ENCODE assay signal across 27 cellular contexts in genomic region chr3:4326868-4327267, GRCh38. TPM values are rescaled to one million over a fixed set of nuclear protein-coding genes. Genes with fewer than 3 reads are reported as not detected.
DNase-seq lines count a peak whose midpoint lies in the region; ATAC-seq, FAIRE-seq and TF ChIP-seq lines count a peak whose summit lies in the region.
"Had no signal": no experiment of that assay in that cellular context is flagged by ENCODE, and none has a peak within 500 bp of the region (broad histone marks: within the 10 kb centered on the region; RNA-seq: fewer than 3 reads in every experiment).

No MANE protein-coding gene starts in this region.

- intact Hi-C loops in breast epithelium (cut with DNase I; ENCODE audit: low total_unique reads) (no loop called here), MCF 10A (cut with micrococcal nuclease) (no loop called here), K562 (cut with micrococcal nuclease) (no loop called here), tibial artery (cut with DNase I; ENCODE audit: low total_unique reads) (no loop called here), esophagus muscularis mucosa (cut with DNase I) (no loop called here)
- intact Hi-C loops in activated CD4-positive, alpha-beta T cell treated with anti-CD3 and anti-CD28 coated beads for 36 hours (cut with DNase I, micrococcal nuclease): no loop called here

- TF ChIP-seq RAD21 in K562 (CRISPR knock-in tag; conservative IDR thresholded peaks at IDR 0.05 in 1 of 2, IDR thresholded peaks at IDR 0.05 in 1 of 2): no peak

- no peaks in the 10 kb centered on the region for H3K27me3 Mint-ChIP-seq in MCF 10A (ENCODE audit: insufficient read depth, unreplicated experiment)
- no peaks in the 10 kb centered on the region for H3K27me3 Mint-ChIP-seq in activated CD4-positive, alpha-beta T cell treated with anti-CD3 and anti-CD28 coated beads for 36 hours
- H3K27me3 Mint-ChIP-seq: CD4-positive, alpha-beta memory T cell; CD4-positive, CD25-positive, alpha-beta regulatory T cell; CD8-positive, alpha-beta memory T cell had no signal

- no peak overlapping the region for H3K4me3 ChIP-seq in breast epithelium
- H3K4me3 ChIP-seq in K562: no peak overlapping the region
- H3K4me3 ChIP-seq in tibial artery: no peak overlapping the region
- H3K4me3 ChIP-seq in esophagus muscularis mucosa: no peak overlapping the region
- H3K4me3 ChIP-seq: A549, BLaER1, GM12878 had no signal

- CTCF ChIA-PET in MCF 10A (lab: Yijun Ruan, JAX): interaction anchor here (0.7 to 2.9 kb wide), 6 partner anchors 11 to 1127 kb away, joined by 3 to 16 read pairs (median 6); no protein-coding TSS in a partner anchor
- CTCF ChIA-PET in K562 (lab: Yijun Ruan, JAX; ENCODE audit: low intra/inter-chr PET ratio): no interaction called here
- CTCF ChIA-PET in activated CD4-positive, alpha-beta T cell treated with anti-CD3 and anti-CD28 coated beads for 36 hours (lab: Charles Lee): interaction anchor here (0.6 to 1.2 kb wide), 3 partner anchors 11 to 16 kb away, joined by 3 to 8 read pairs (median 4); no protein-coding TSS in a partner anchor

- H3K27me3 ChIP-seq in breast epithelium: no peaks in the 10 kb centered on the region
- H3K27me3 ChIP-seq in K562 (ENCODE audit: control insufficient read depth in 2 of 2, insufficient read depth in 2 of 2, low read length in 2 of 2): no peaks in the 10 kb centered on the region
- no peaks in the 10 kb centered on the region for H3K27me3 ChIP-seq in tibial artery
- H3K27me3 ChIP-seq in esophagus muscularis mucosa: no peaks in the 10 kb centered on the region
- H3K27me3 ChIP-seq: BE2C, BLaER1 had no signal

- POLR2A ChIA-PET in MCF 10A (lab: Yijun Ruan, JAX) (interaction anchor here (1.3 kb wide), 1 partner anchor 167 kb away, joined by 3 read pairs; the partner anchor contains the start of gene ITPR1), K562 (lab: Yijun Ruan, JAX) (no interaction called here)
- POLR2A ChIA-PET in activated CD4-positive, alpha-beta T cell treated with anti-CD3 and anti-CD28 coated beads for 36 hours (lab: Charles Lee): interaction anchor here (0.6 kb wide), 1 partner anchor 969 kb away, joined by 3 read pairs; no protein-coding TSS in a partner anchor

- H3K36me3 Mint-ChIP-seq in MCF 10A (ENCODE audit: insufficient read depth, unreplicated experiment): no peaks in the 10 kb centered on the region
- H3K36me3 Mint-ChIP-seq in activated CD4-positive, alpha-beta T cell treated with anti-CD3 and anti-CD28 coated beads for 36 hours (ENCODE audit: low read depth): peaks cover 13% of the 10 kb centered on the region

- FAIRE-seq in K562 (lab: Jason Lieb, UNC): no peak
- FAIRE-seq: A549, GM12878, GM12892, GM18507 had no signal

- H3K4me2 ChIP-seq in K562 (ENCODE audit: insufficient read depth, low read length): no peak overlapping the region
- H3K4me2 ChIP-seq: A549, BLaER1 had no signal

- H3K4me3 Mint-ChIP-seq in MCF 10A (ENCODE audit: unreplicated experiment): no peak overlapping the region
- H3K4me3 Mint-ChIP-seq in activated CD4-positive, alpha-beta T cell treated with anti-CD3 and anti-CD28 coated beads for 36 hours: no peak overlapping the region
- H3K4me3 Mint-ChIP-seq: CD14-positive monocyte; CD4-positive, alpha-beta memory T cell; CD4-positive, CD25-positive, alpha-beta regulatory T cell had no signal

- no peak overlapping the region for H3K27ac Mint-ChIP-seq in MCF 10A (ENCODE audit: low read depth, unreplicated experiment)
- H3K27ac Mint-ChIP-seq in activated CD4-positive, alpha-beta T cell treated with anti-CD3 and anti-CD28 coated beads for 36 hours: no peak overlapping the region
- H3K27ac Mint-ChIP-seq: CD14-positive monocyte; CD4-positive, alpha-beta memory T cell; CD8-positive, alpha-beta memory T cell had no signal

- peaks cover 11% of the 10 kb centered on the region for H3K9me3 Mint-ChIP-seq in MCF 10A (ENCODE audit: unreplicated experiment)
- peaks cover 16% of the 10 kb centered on the region for H3K9me3 Mint-ChIP-seq in activated CD4-positive, alpha-beta T cell treated with anti-CD3 and anti-CD28 coated beads for 36 hours (ENCODE audit: low read depth)

- no TSS peak for BruUV-seq in MCF 10A (replicated peaks; lab: Mats Ljungman, UMichigan)
- no TSS peak for BruUV-seq in K562 (replicated peaks; lab: Mats Ljungman, UMichigan)

- H3K9me3 ChIP-seq in breast epithelium: peaks cover 0 to 19% of the 10 kb centered on the region in 2 donors
- H3K9me3 ChIP-seq in K562 (replicated peaks; ENCODE audit: control insufficient read depth, insufficient read depth, low read depth, low read length): no peaks in the 10 kb centered on the region; the same call in 1 of the 2 replicates
- H3K9me3 ChIP-seq in tibial artery: no peaks in the 10 kb centered on the region
- H3K9me3 ChIP-seq in esophagus muscularis mucosa: no peaks in the 10 kb centered on the region
- H3K9me3 ChIP-seq: A549, BE2C had no signal

- H4K20me1 ChIP-seq in K562 (replicated peaks; ENCODE audit: control insufficient read depth, insufficient read depth, low read length): no peaks in the 10 kb centered on the region
- H4K20me1 ChIP-seq: BLaER1 had no signal

- H3K27ac ChIP-seq in breast epithelium (peak overlapping the region; percentile 57 to 69), K562 (ENCODE audit: extremely low read depth, low read depth, low read length) (no peak overlapping the region), tibial artery (peak overlapping the region; percentile 39 to 45), esophagus muscularis mucosa (replicated peaks in 1 of 4) (no peak overlapping the region)
- H3K27ac ChIP-seq: 22Rv1, A549, BLaER1 had no signal

- H3K9ac ChIP-seq in K562 (ENCODE audit: insufficient read depth in 1 of 2, low read depth in 2 of 2, low read length in 2 of 2): no peak overlapping the region
- H3K9ac ChIP-seq: BLaER1 had no signal

- TF ChIP-seq CTCF in breast epithelium (IDR thresholded peaks at IDR 0.05): no peak
- TF ChIP-seq CTCF in MCF 10A (IDR thresholded peaks at IDR 0.05; ENCODE audit: unreplicated experiment): no peak
- no peak for TF ChIP-seq CTCF in K562 (IDR thresholded peaks at IDR 0.05 in 2 of 3, conservative IDR thresholded peaks at IDR 0.05 in 1 of 3; ENCODE audit: insufficient read depth in 2 of 3, low read depth in 1 of 3, low read length in 3 of 3)
- TF ChIP-seq CTCF in tibial artery (IDR thresholded peaks at IDR 0.05): no peak
- no peak for TF ChIP-seq CTCF in esophagus muscularis mucosa (IDR thresholded peaks at IDR 0.05)

- H3K36me3 ChIP-seq in breast epithelium (no peaks in the 10 kb centered on the region), K562 (ENCODE audit: control insufficient read depth, insufficient read depth, low read length) (no peaks in the 10 kb centered on the region), tibial artery (no peaks in the 10 kb centered on the region), esophagus muscularis mucosa (no peaks in the 10 kb centered on the region)
- H3K36me3 ChIP-seq: BE2C had no signal

- 4% methylated on average over 1 of the region's 1 CpG for WGBS in K562 (ENCODE audit: insufficient coverage, low coverage, missing lambda C conversion rate)
- 97% methylated on average over 1 of the region's 1 CpG for WGBS in esophagus muscularis mucosa

- no peak for TF ChIP-seq POLR2A in breast epithelium (IDR thresholded peaks at IDR 0.05)
- no peak for TF ChIP-seq POLR2A in K562 (conservative IDR thresholded peaks at IDR 0.05)
- TF ChIP-seq POLR2A in esophagus muscularis mucosa (IDR thresholded peaks at IDR 0.05; ENCODE audit: low read depth): no peak

- H3K4me1 ChIP-seq in breast epithelium (peaks cover 0 to 7% of the 10 kb centered on the region in 2 donors), K562 (replicated peaks in 1 of 2; ENCODE audit: control insufficient read depth in 2 of 2, insufficient read depth in 2 of 2, low read length in 2 of 2) (peaks cover 4 to 19% of the 10 kb centered on the region in 2 experiments; a peak in 4 of 5 replicates), tibial artery (peaks cover 0 to 43% (median 23%) of the 10 kb centered on the region in 4 donors), esophagus muscularis mucosa (peaks cover 10 to 30% (median 25%) of the 10 kb centered on the region in 4 donors)
- H3K4me1 ChIP-seq: A549, BE2C, BLaER1 had no signal

- H3K4me1 Mint-ChIP-seq in MCF 10A (ENCODE audit: insufficient read depth, unreplicated experiment): peaks cover 8% of the 10 kb centered on the region
- no peaks in the 10 kb centered on the region for H3K4me1 Mint-ChIP-seq in activated CD4-positive, alpha-beta T cell treated with anti-CD3 and anti-CD28 coated beads for 36 hours
- H3K4me1 Mint-ChIP-seq: CD4-positive, alpha-beta memory T cell; CD4-positive, CD25-positive, alpha-beta regulatory T cell; CD8-positive, alpha-beta memory T cell had no signal

- in situ Hi-C loops in K562 (cut with MboI): no loop called here

- no peak overlapping the region for H2AFZ ChIP-seq in K562 (ENCODE audit: low read depth, low read length)

- H3K9me1 ChIP-seq in K562 (ENCODE audit: control insufficient read depth, insufficient read depth, low read length): no peaks in the 10 kb centered on the region

- no peaks in the 10 kb centered on the region for H3K79me2 ChIP-seq in K562 (ENCODE audit: control insufficient read depth, insufficient read depth, low read length)

- TF ChIP-seq EP300 in K562 (IDR thresholded peaks at IDR 0.05; ENCODE audit: low read length): no peak
- no peak for TF ChIP-seq EP300 in esophagus muscularis mucosa (IDR thresholded peaks at IDR 0.05)

- DNase-seq in breast epithelium (ENCODE audit: low spot score in 2 of 2) (no peak), MCF 10A (ENCODE audit: unreplicated experiment) (no peak), K562 (ENCODE audit: extremely low read depth in 1 of 4, low spot score in 3 of 4) (no peak), tibial artery (no peak), esophagus muscularis mucosa (ENCODE audit: extremely low spot score) (no peak)
- no peak for DNase-seq in activated CD4-positive, alpha-beta T cell treated with anti-CD3 and anti-CD28 coated beads for 36 hours
- DNase-seq: BE2C; C1 segment of cervical spinal cord; CD4-positive, alpha-beta memory T cell; CD4-positive, CD25-positive, alpha-beta regulatory T cell; CD8-positive, alpha-beta memory T cell; COR-L47; DMS 273 treated with DMSO at 0.1 percent for 48 hours; DMS153; DMS53; DMS79; DND-41; EL; GDM1 had no signal

- no peak for ATAC-seq in K562
- ATAC-seq in HG02852 (IDR thresholded peaks at IDR 0.05; ENCODE audit: unreplicated experiment): no peak
- ATAC-seq in activated CD4-positive, alpha-beta T cell treated with anti-CD3 and anti-CD28 coated beads for 36 hours: no peak
- ATAC-seq: A549, GM12878 had no signal

RNA-seq across cellular contexts. Expression of gene SETMAR, which starts 23.7 kb away (rescaled TPM):
- 10 to 100 TPM; 35.1 to 58.7 (median 46.7) TPM for total RNA-seq in breast epithelium
- 5.1 and 8.3 TPM in 2 replicates for total RNA-seq in MCF 10A (2022)
- total RNA-seq in K562 (2011; cell fraction: chromatin; rRNA removed; ENCODE audit: low replicate concordance): 23.2 and 32.3 TPM in 2 replicates
- 22.8 and 27.4 TPM in 2 replicates for total RNA-seq in K562 (2011; cell fraction: nucleolus; rRNA removed)
- total RNA-seq in K562 (2011; cell fraction: nucleoplasm; rRNA removed): 35.6 and 42.7 TPM in 2 replicates
- 12.4 and 21.7 TPM in 2 replicates for total RNA-seq in K562 (2014; rRNA removed)
- 22.6 and 22.9 TPM in 2 replicates for total RNA-seq in K562 (2014; rRNA removed; fragmentation: Illumina TruSeq; extraction: Trizol)
- 22.5 and 24.7 TPM in 2 replicates for total RNA-seq in K562 (2015; rRNA removed; fragmentation: Illumina TruSeq; extraction: Trizol)
- total RNA-seq in K562 (2021): 17.4 and 18.0 TPM in 2 replicates
- 16.7 and 22.9 TPM in 2 replicates for polyA plus RNA-seq in K562 (2011; rRNA removed)
- polyA plus RNA-seq in K562 (2011; cell fraction: cytosol; rRNA removed): 10.5 and 12.2 TPM in 2 replicates
- polyA plus RNA-seq in K562 (2011; cell fraction: nucleus; rRNA removed): 17.9 and 25.1 TPM in 2 replicates
- 14.3 and 17.4 TPM in 2 replicates for polyA plus RNA-seq in K562 (2012)
- polyA plus RNA-seq in K562 (2014; fragmentation: Illumina TruSeq; extraction: Trizol): 21.5 and 25.1 TPM in 2 replicates
- 10 to 100 TPM in 1 of 2 experiments, 1 to 10 TPM in 1; 5.5 to 10.2 TPM for polyA plus RNA-seq in K562 (2014; fragmentation: Nextera tagmentation; extraction: Ambion mirVana)
- 17.6 and 18.2 TPM in 2 replicates for polyA plus RNA-seq in K562 (2014; rRNA removed)
- 33.2 and 34.4 TPM in 2 replicates for polyA minus RNA-seq in K562 (2011; rRNA and poly(A)+ RNA removed)
- 5.0 and 9.4 TPM in 2 replicates for polyA minus RNA-seq in K562 (2011; cell fraction: cytosol; rRNA and poly(A)+ RNA removed)
- polyA minus RNA-seq in K562 (2011; cell fraction: nucleus; rRNA and poly(A)+ RNA removed): 28.7 and 31.2 TPM in 2 replicates
- total RNA-seq in activated CD4-positive, alpha-beta T cell treated with anti-CD3 and anti-CD28 coated beads for 36 hours: 10 to 100 TPM; 19.3 to 19.4 TPM
- total RNA-seq in esophagus muscularis mucosa: 10 to 100 TPM; 28.5 to 42.6 (median 31.4) TPM

Comparison
In these comparisons a context has a peak if more than half of its experiments do, and no peak if none do; other contexts are left out.
1. H3K27ac ChIP-seq: peak in breast epithelium (2 of 2) and tibial artery (2 of 2); none in K562 (single experiment) and esophagus muscularis mucosa (0 of 4).